Comparison of ENCODE assay signal across 16 cellular contexts in the genomic region with DNA sequence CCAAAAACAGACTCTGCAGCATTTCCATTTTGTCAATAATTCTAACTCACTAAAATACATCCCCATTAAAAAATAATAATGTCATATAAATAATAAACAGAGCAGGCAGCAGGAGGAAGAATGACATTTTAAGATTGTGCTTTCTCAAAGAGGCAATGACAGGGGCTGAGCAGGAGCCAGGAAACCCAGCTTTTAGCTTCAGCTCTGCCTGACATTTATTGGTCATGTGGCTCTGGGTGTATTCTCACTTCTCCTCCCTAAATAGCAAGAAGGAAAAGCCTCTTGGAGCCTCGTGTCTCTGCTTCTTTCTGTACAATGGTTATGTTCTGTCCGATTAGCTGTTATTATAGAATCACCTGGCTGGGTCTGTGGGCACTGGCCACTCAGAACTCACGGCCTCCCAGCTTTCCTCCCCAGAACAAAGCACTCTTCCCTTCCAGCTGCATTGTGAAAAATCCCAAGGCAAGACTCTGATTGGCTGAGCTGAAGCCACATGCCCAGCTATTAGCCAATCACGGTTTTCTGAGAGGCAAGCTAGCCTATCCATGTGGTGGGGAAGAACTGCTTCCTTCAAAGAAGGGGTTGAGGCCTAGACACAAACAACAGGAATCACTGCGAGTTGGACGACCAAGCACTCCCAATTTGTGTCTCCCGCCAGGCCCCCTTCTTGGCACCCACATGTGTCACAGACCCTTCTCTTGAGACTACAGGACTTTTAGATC.
A peak's percentile ranks its signal among the peaks of the same experiment; 100 is the strongest.
DNase-seq lines count a peak whose midpoint lies in the region; ATAC-seq, FAIRE-seq and TF ChIP-seq lines count a peak whose summit lies in the region.
"Had no signal": no experiment of that assay in that cellular context is flagged by ENCODE, and none has a peak within 500 bp of the region (broad histone marks: within the 10 kb centered on the region; RNA-seq: fewer than 3 reads in every experiment).

No MANE protein-coding gene starts in this region.

- H3K79me2 ChIP-seq in HepG2 (ENCODE audit: insufficient read depth, low read length) = no peaks in the 10 kb centered on the region

- CTCF ChIA-PET in HEK293T (lab: Yijun Ruan, JAX) (no interaction called here), HepG2 (lab: Yijun Ruan, JAX; ENCODE audit: low intra/inter-chr PET ratio, low total read pairs) (no interaction called here)

- H4K20me1 ChIP-seq in HepG2 (ENCODE audit: insufficient read depth, low read length) = no peaks in the 10 kb centered on the region

- H2AFZ ChIP-seq in HepG2 (ENCODE audit: low read length) = no peak overlapping the region

- peak overlapping the region in 3 of 5 experiments; percentile 8 to 47 (median 32) for H3K4me3 Mint-ChIP-seq in brain

- TF ChIP-seq POLR2A in HepG2 (IDR thresholded peaks at IDR 0.05; ENCODE audit: insufficient read depth in 1 of 2, low read depth in 2 of 2, low read length in 2 of 2) (no peak), sigmoid colon (IDR thresholded peaks at IDR 0.05) (no peak)

- no peak overlapping the region for H3K27ac ChIP-seq in HepG2 (ENCODE audit: extremely low read length, insufficient read depth, low read length)
- peak overlapping the region in 3 of 4 donors; percentile 71 to 84 (median 75) for H3K27ac ChIP-seq in sigmoid colon

- H3K36me3 Mint-ChIP-seq in brain = peaks cover 37% of the 10 kb centered on the region

- H3K27me3 Mint-ChIP-seq in brain = peaks cover 3% of the 10 kb centered on the region

- intact Hi-C loops in HepG2 (cut with micrococcal nuclease; ENCODE audit: unreplicated experiment) (no loop called here), sigmoid colon (cut with DNase I) (loop anchor here (2.0 to 5.0 kb wide), 2 partner anchors 69 to 115 kb away; no protein-coding TSS in a partner anchor)

- H3K9me3 ChIP-seq in HepG2 (ENCODE audit: low read length) (no peaks in the 10 kb centered on the region), sigmoid colon (peaks cover 0 to 2% (median 0%) of the 10 kb centered on the region in 4 donors)

- no peak overlapping the region for H3K9ac ChIP-seq in HepG2 (ENCODE audit: insufficient read depth, low read depth, low read length)

- 78% methylated on average over 7 of the region's 7 CpGs for WGBS in HepG2 (ENCODE audit: low lambda C conversion rate)
- 84 to 87% methylated on average over 7 of the region's 7 CpGs for WGBS in sigmoid colon, 2 donors

- POLR2A ChIA-PET in HEK293T (lab: Yijun Ruan, JAX) = no interaction called here
- POLR2A ChIA-PET in HepG2 (lab: Yijun Ruan, JAX) = no interaction called here

- in situ Hi-C loops in HepG2 (cut with HindIII; ENCODE audit: extremely low pct_ligation_motif_present, low pct_unique_long_range_greater_than_20kb) = no loop called here

- no peak for TF ChIP-seq CTCF in brain (conservative IDR thresholded peaks at IDR 0.05)
- no peak for TF ChIP-seq CTCF in HepG2 (CRISPR knock-in tag; IDR thresholded peaks at IDR 0.05)
- TF ChIP-seq CTCF in sigmoid colon (IDR thresholded peaks at IDR 0.05) = no peak

- no peak for TF ChIP-seq RAD21 in HepG2 (CRISPR knock-in tag; IDR thresholded peaks at IDR 0.05)

- DNase-seq in HEK293T (ENCODE audit: extremely low spot score) (no peak), HepG2 (ENCODE audit: low spot score) (no peak), sigmoid colon (no peak), NCI-H69 (lab: John Stamatoyannopoulos, UW) (no peak), SKM-1 treated with dmso at 0.1 percent for 144 hours (lab: John Stamatoyannopoulos, UW; ENCODE audit: unreplicated experiment) (no peak), retina (no peak)
- DNase-seq: Caco-2, H7, KBM-7, NCI-H1105, NCI-H187 treated with DMSO at 0.1 percent for 48 hours, NCI-H446, NCI-H748 treated with DMSO at 0.1 percent for 48 hours, PC-3 had no signal

- no peak for FAIRE-seq in HepG2 (lab: Jason Lieb, UNC)

- no TSS peak for BruUV-seq in HepG2 (replicated peaks; lab: Mats Ljungman, UMichigan)

- no peaks in the 10 kb centered on the region for H3K4me1 ChIP-seq in HepG2 (ENCODE audit: insufficient read depth, low read length)
- H3K4me1 ChIP-seq in sigmoid colon = peaks cover 0 to 38% (median 28%) of the 10 kb centered on the region in 4 donors
- H3K4me1 ChIP-seq: Caco-2 had no signal

- peak overlapping the region; percentile 21 to 97 (median 76) for H3K27ac Mint-ChIP-seq in brain

- TF ChIP-seq EP300 in HepG2 (IDR thresholded peaks at IDR 0.05; ENCODE audit: low read depth in 2 of 2, low read length in 2 of 2) = no peak
- no peak for TF ChIP-seq EP300 in HepG2 (CRISPR knock-in tag; IDR thresholded peaks at IDR 0.05; ENCODE audit: borderline replicate concordance)
- peak in 2 of 4 donors; percentile 22 to 40 for TF ChIP-seq EP300 in sigmoid colon (IDR thresholded peaks at IDR 0.05)

- ATAC-seq in HepG2 (no peak), HG03097 (IDR thresholded peaks at IDR 0.05; ENCODE audit: low FRiP score, unreplicated experiment) (no peak)
- ATAC-seq: PC-3 had no signal

- H3K4me1 Mint-ChIP-seq in brain = peaks cover 39% of the 10 kb centered on the region

- H3K4me3 ChIP-seq in HepG2 (replicated peaks in 1 of 3; ENCODE audit: insufficient read depth in 1 of 3, low read depth in 2 of 3, low read length in 3 of 3) (no peak overlapping the region), sigmoid colon (no peak overlapping the region)

- no peak overlapping the region for H3K4me2 ChIP-seq in HepG2 (ENCODE audit: low read depth, low read length)

- H3K36me3 ChIP-seq in HepG2 (replicated peaks in 1 of 2; ENCODE audit: control insufficient read depth in 1 of 2, insufficient read depth in 2 of 2, low read length in 2 of 2) = no peaks in the 10 kb centered on the region
- no peaks in the 10 kb centered on the region for H3K36me3 ChIP-seq in sigmoid colon

- H3K27me3 ChIP-seq in HepG2 (ENCODE audit: control insufficient read depth in 1 of 2, insufficient read depth in 2 of 2, low read length in 2 of 2) = no peaks in the 10 kb centered on the region
- H3K27me3 ChIP-seq in sigmoid colon = no peaks in the 10 kb centered on the region

- H3K9me3 Mint-ChIP-seq in brain = peaks cover 8 to 30% (median 21%) of the 10 kb centered on the region in 5 experiments

TF ChIP-seq in HEK293T, 16 proteins besides CTCF, POLR2A, EP300 and RAD21:
- TF ChIP-seq FOXK2 (IDR thresholded peaks at IDR 0.05) (no peak), TARDBP (IDR thresholded peaks at IDR 0.05) (no peak), BHLHE40 (IDR thresholded peaks at IDR 0.05; ENCODE audit: borderline replicate concordance) (no peak), L3MBTL2 (conservative IDR thresholded peaks at IDR 0.05) (peak; percentile 33), LEF1 (IDR thresholded peaks at IDR 0.05; ENCODE audit: borderline replicate concordance) (no peak)

TF ChIP-seq in HepG2, 621 proteins besides CTCF, POLR2A, EP300 and RAD21:
- TF ChIP-seq, protein P1, sequence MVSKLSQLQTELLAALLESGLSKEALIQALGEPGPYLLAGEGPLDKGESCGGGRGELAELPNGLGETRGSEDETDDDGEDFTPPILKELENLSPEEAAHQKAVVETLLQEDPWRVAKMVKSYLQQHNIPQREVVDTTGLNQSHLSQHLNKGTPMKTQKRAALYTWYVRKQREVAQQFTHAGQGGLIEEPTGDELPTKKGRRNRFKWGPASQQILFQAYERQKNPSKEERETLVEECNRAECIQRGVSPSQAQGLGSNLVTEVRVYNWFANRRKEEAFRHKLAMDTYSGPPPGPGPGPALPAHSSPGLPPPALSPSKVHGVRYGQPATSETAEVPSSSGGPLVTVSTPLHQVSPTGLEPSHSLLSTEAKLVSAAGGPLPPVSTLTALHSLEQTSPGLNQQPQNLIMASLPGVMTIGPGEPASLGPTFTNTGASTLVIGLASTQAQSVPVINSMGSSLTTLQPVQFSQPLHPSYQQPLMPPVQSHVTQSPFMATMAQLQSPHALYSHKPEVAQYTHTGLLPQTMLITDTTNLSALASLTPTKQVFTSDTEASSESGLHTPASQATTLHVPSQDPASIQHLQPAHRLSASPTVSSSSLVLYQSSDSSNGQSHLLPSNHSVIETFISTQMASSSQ (IDR thresholded peaks at IDR 0.05; ENCODE audit: low read depth) = no peak
- TF ChIP-seq, protein P1 (CRISPR knock-in tag; IDR thresholded peaks at IDR 0.05; ENCODE audit: borderline replicate concordance) = no peak
- TF ChIP-seq PHB2 (IDR thresholded peaks at IDR 0.05; ENCODE audit: partially characterized antibody) (no peak), NFYB (CRISPR knock-in tag; IDR thresholded peaks at IDR 0.05) (0 out of 2 replicates have a peak, but pooled peaks have one; percentile 16)
